Comparison of ENCODE assay signal across 27 cellular contexts in genomic region chr3:144818973-144819372, GRCh38.
"Had no signal": no experiment of that assay in that cellular context is flagged by ENCODE, and none has a peak within 500 bp of the region (broad histone marks: within the 10 kb centered on the region; RNA-seq: fewer than 3 reads in every experiment).

No MANE protein-coding gene starts in this region.

- H3K27me3 ChIP-seq: colonic mucosa, dorsolateral prefrontal cortex, esophagus muscularis mucosa, esophagus squamous epithelium, foreskin keratinocyte, gastrocnemius medialis, gastroesophageal sphincter, heart left ventricle, heart right ventricle had no signal

- FAIRE-seq: colon, endometrium, endothelial cell of umbilical vein had no signal

- H3K9me3 ChIP-seq: colonic mucosa, esophagus muscularis mucosa, esophagus squamous epithelium, gastrocnemius medialis, gastroesophageal sphincter, heart left ventricle, heart right ventricle had no signal

- H3K27ac ChIP-seq: colonic mucosa, coronary artery, dorsolateral prefrontal cortex, epithelial cell of prostate, esophagus muscularis mucosa, esophagus squamous epithelium, foreskin keratinocyte, gastrocnemius medialis, gastroesophageal sphincter, heart left ventricle, heart right ventricle had no signal

- H3K4me3 ChIP-seq: colonic mucosa, coronary artery, dorsolateral prefrontal cortex, esophagus muscularis mucosa, esophagus squamous epithelium, gastrocnemius medialis, gastroesophageal sphincter, heart left ventricle, heart right ventricle had no signal

- DNase-seq: colonic mucosa; cortex of kidney; dermis blood vessel endothelial cell; dorsolateral prefrontal cortex; effector CD4-positive, alpha-beta T cell; effector CD8-positive, alpha-beta T cell; effector memory CD4-positive, alpha-beta T cell; effector memory CD8-positive, alpha-beta T cell; endodermal cell; erythroblast; esophagus squamous epithelium; foreskin fibroblast; foreskin keratinocyte; foreskin melanocyte; gastrocnemius medialis; glutamatergic neuron; head of caudate nucleus; heart left ventricle; heart right ventricle had no signal

- ATAC-seq: effector memory CD8-positive, alpha-beta T cell; esophagus mucosa; foreskin keratinocyte; gastrocnemius medialis; gastroesophageal sphincter; heart left ventricle; heart right ventricle had no signal

- H3K36me3 ChIP-seq: colonic mucosa, esophagus muscularis mucosa, esophagus squamous epithelium, gastrocnemius medialis, gastroesophageal sphincter, heart left ventricle, heart right ventricle had no signal

- H3K4me1 ChIP-seq: colonic mucosa, esophagus muscularis mucosa, esophagus squamous epithelium, foreskin keratinocyte, gastroesophageal sphincter, heart left ventricle, heart right ventricle had no signal
